Comparison of ENCODE assay signal across 9 cellular contexts in the genomic region with DNA sequence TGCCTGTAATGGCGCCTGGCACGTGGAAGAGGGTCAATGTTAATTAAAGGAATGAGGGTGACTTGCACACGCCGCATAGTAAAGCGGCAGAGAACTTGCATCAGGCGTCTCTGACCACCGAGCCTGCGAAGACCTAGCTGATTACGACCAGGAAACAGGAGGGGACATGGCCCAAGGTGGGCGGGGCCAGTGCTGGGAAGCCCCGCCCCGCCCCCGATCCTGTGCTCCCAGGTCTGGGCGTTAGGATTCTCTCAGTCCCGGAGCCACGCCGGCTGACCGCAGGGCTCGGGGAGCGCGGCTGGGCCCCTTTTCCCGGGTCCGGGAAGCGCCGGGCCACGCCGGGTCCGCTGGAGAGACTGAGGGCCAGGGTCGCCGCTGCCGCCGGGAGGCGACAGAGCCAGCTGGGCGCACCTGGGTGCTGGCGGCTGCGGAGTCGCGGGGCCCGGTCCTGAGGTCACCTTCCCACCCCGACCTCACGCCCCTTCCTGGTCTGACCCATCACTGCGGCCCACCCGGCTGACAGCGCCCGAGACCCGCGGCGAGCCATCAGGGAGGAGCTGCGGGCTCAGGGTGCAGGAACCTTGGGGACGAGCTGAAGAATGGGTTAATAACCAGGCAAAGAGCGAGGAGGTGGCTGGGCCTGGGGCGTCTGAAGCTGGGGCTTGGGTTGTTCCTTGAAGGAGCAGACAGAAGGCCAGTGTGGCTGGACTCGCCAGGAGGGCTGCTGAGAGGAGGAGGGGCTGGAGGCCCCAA. TPM values are rescaled to one million over a fixed set of nuclear protein-coding genes. Genes with fewer than 3 reads are reported as not detected.
DNase-seq lines count a peak whose midpoint lies in the region; ATAC-seq, FAIRE-seq and TF ChIP-seq lines count a peak whose summit lies in the region.
"Had no signal": no experiment of that assay in that cellular context is flagged by ENCODE, and none has a peak within 500 bp of the region (broad histone marks: within the 10 kb centered on the region; RNA-seq: fewer than 3 reads in every experiment).

No MANE protein-coding gene starts in this region.

- CTCF ChIA-PET in endothelial cell of umbilical vein (lab: Charles Lee), result interaction anchor here (1.0 to 5.1 kb wide), 5 partner anchors 10 to 196 kb away, joined by 3 to 31 read pairs (median 5); no protein-coding TSS in a partner anchor

- H3K4me3 ChIP-seq in endothelial cell of umbilical vein (replicated peaks in 1 of 3; ENCODE audit: insufficient read depth in 1 of 3, low read depth in 1 of 3, low read length in 3 of 3) (peak overlapping the region in 1 of 3 experiments; percentile 7), neural cell (ENCODE audit: low read length) (peak overlapping the region; percentile 44)

- H3K9me3 ChIP-seq in endothelial cell of umbilical vein (replicated peaks; ENCODE audit: control insufficient read depth, insufficient read depth, low read length), result no peaks in the 10 kb centered on the region
- H3K9me3 ChIP-seq in neural cell (ENCODE audit: low read length), result no peaks in the 10 kb centered on the region

- POLR2A ChIA-PET in endothelial cell of umbilical vein (lab: Charles Lee), result no interaction called here

- intact Hi-C loops in endothelial cell of umbilical vein (cut with micrococcal nuclease), result no loop called here

- H3K9me1 ChIP-seq in endothelial cell of umbilical vein (replicated peaks; ENCODE audit: control insufficient read depth, extremely low read depth, insufficient read depth, low read length), result no peaks in the 10 kb centered on the region

- H2AFZ ChIP-seq in endothelial cell of umbilical vein (ENCODE audit: low read depth, low read length) (peak overlapping the region; percentile 25), neural cell (ENCODE audit: low read depth, low read length) (no peak overlapping the region)

- peak; percentile 47 for FAIRE-seq in endothelial cell of umbilical vein (lab: Jason Lieb, UNC)

- TF ChIP-seq POLR2A in endothelial cell of umbilical vein (IDR thresholded peaks at IDR 0.05; ENCODE audit: low read depth, low read length), result no peak

- no TSS peak for BruUV-seq in endothelial cell of umbilical vein (replicated peaks; lab: Mats Ljungman, UMichigan)

- peak; percentile 62 for ATAC-seq in GM21619 (IDR thresholded peaks at IDR 0.05; ENCODE audit: unreplicated experiment)

- H3K36me3 ChIP-seq in endothelial cell of umbilical vein (ENCODE audit: control insufficient read depth in 2 of 2, extremely low read depth in 1 of 2, insufficient read depth in 2 of 2, low read length in 2 of 2) (no peaks in the 10 kb centered on the region), neural cell (ENCODE audit: insufficient read depth, low read length) (no peaks in the 10 kb centered on the region)

- in situ Hi-C loops in GM13977 (cut with MboI; ENCODE audit: low pct_unique_long_range_greater_than_20kb, low sequenced_read_pairs, unreplicated experiment), result no loop called here

- H3K4me2 ChIP-seq in endothelial cell of umbilical vein (ENCODE audit: insufficient read depth, low read length), result peak overlapping the region; percentile 27
- no peak overlapping the region for H3K4me2 ChIP-seq in neural cell (ENCODE audit: low read length)

- dilution Hi-C loops in endothelial cell of umbilical vein (cut with MboI; ENCODE audit: extremely low pct_ligation_motif_present, low sequenced_read_pairs), result no loop called here

- DNase-seq in GM13977 (ENCODE audit: low spot score) (peak; percentile 74), M059J (ENCODE audit: low read depth) (peak; percentile 13), endothelial cell of umbilical vein (ENCODE audit: low read depth, low spot score) (peak; percentile 29), NCI-H748 (lab: John Stamatoyannopoulos, UW; ENCODE audit: unreplicated experiment) (no peak), NCI-H1436 (lab: John Stamatoyannopoulos, UW) (no peak)
- DNase-seq in NK-92 treated with Interleukin-12 subunit alpha and Interleukin-12 subunit beta, amount 100 ng/mL, for 24 hours (lab: John Stamatoyannopoulos, UW), result no peak

- TF ChIP-seq CTCF in GM13977 (IDR thresholded peaks at IDR 0.05; ENCODE audit: extremely low read depth, insufficient read depth, missing control alignments) (no peak), endothelial cell of umbilical vein (IDR thresholded peaks at IDR 0.05; ENCODE audit: extremely low read depth in 1 of 2, insufficient read depth in 1 of 2, low read depth in 1 of 2, low read length in 2 of 2) (no peak), neural cell (IDR thresholded peaks at IDR 0.05; ENCODE audit: poor library complexity, severe bottlenecking) (no peak)

- no peak for TF ChIP-seq EP300 in neural cell (conservative IDR thresholded peaks at IDR 0.05; ENCODE audit: poor library complexity, severe bottlenecking)

- H3K9me2 ChIP-seq in neural cell (ENCODE audit: insufficient read depth, low read length), result no peaks in the 10 kb centered on the region

- H3F3A ChIP-seq in neural cell (ENCODE audit: insufficient read depth, low read length, poor library complexity, severe bottlenecking), result no peaks in the 10 kb centered on the region

- H3K27me3 ChIP-seq in endothelial cell of umbilical vein (ENCODE audit: control insufficient read depth in 2 of 2, insufficient read depth in 2 of 2, low read length in 2 of 2) (peaks cover 21 to 23% of the 10 kb centered on the region in 2 experiments), neural cell (ENCODE audit: insufficient read depth, low read depth, low read length) (peaks cover 20% of the 10 kb centered on the region)

- no peaks in the 10 kb centered on the region for H3K4me1 ChIP-seq in endothelial cell of umbilical vein (ENCODE audit: control insufficient read depth, extremely low read depth, insufficient read depth, low read length)

- H3K9ac ChIP-seq in endothelial cell of umbilical vein (replicated peaks; ENCODE audit: extremely low read depth, insufficient read depth, low read length) (no peak overlapping the region), neural cell (ENCODE audit: low read length) (no peak overlapping the region)

- H3K27ac ChIP-seq in endothelial cell of umbilical vein (ENCODE audit: insufficient read depth, low read depth, low read length) (no peak overlapping the region), neural cell (ENCODE audit: low read length) (no peak overlapping the region)

- no peak for TF ChIP-seq RAD21 in neural cell (conservative IDR thresholded peaks at IDR 0.05)

- H3K79me2 ChIP-seq in endothelial cell of umbilical vein (ENCODE audit: control insufficient read depth, insufficient read depth, low read length) (no peaks in the 10 kb centered on the region), neural cell (replicated peaks; ENCODE audit: insufficient read depth, low read length) (no peaks in the 10 kb centered on the region)

- H4K20me1 ChIP-seq in endothelial cell of umbilical vein (replicated peaks; ENCODE audit: control insufficient read depth, extremely low read depth, insufficient read depth, low read length) (no peaks in the 10 kb centered on the region), neural cell (ENCODE audit: insufficient read depth) (no peaks in the 10 kb centered on the region)

TF ChIP-seq in endothelial cell of umbilical vein, 7 proteins besides CTCF, POLR2A, EP300 and RAD21:
- TF ChIP-seq, protein P1, sequence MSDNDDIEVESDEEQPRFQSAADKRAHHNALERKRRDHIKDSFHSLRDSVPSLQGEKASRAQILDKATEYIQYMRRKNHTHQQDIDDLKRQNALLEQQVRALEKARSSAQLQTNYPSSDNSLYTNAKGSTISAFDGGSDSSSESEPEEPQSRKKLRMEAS (IDR thresholded peaks at IDR 0.05; ENCODE audit: insufficient read depth, insufficient read length), result no peak
- TF ChIP-seq EZH2 (IDR thresholded peaks at IDR 0.05; ENCODE audit: borderline replicate concordance, low read depth, low read length, severe bottlenecking), result peak; percentile 46
- TF ChIP-seq JUN (IDR thresholded peaks at IDR 0.05; ENCODE audit: borderline replicate concordance, insufficient read depth, insufficient read length, low read depth), result no peak

TF ChIP-seq in neural cell, 6 proteins besides CTCF, POLR2A, EP300 and RAD21 (continues in another document):
- TF ChIP-seq SMC3 (conservative IDR thresholded peaks at IDR 0.05; ENCODE audit: poor library complexity) (no peak), POLR2AphosphoS5 (IDR thresholded peaks at IDR 0.05) (no peak), EZH2 (IDR thresholded peaks at IDR 0.05; ENCODE audit: borderline replicate concordance, insufficient read depth, low read length, poor library complexity, severe bottlenecking) (no peak)
- TF ChIP-seq, protein P2, sequence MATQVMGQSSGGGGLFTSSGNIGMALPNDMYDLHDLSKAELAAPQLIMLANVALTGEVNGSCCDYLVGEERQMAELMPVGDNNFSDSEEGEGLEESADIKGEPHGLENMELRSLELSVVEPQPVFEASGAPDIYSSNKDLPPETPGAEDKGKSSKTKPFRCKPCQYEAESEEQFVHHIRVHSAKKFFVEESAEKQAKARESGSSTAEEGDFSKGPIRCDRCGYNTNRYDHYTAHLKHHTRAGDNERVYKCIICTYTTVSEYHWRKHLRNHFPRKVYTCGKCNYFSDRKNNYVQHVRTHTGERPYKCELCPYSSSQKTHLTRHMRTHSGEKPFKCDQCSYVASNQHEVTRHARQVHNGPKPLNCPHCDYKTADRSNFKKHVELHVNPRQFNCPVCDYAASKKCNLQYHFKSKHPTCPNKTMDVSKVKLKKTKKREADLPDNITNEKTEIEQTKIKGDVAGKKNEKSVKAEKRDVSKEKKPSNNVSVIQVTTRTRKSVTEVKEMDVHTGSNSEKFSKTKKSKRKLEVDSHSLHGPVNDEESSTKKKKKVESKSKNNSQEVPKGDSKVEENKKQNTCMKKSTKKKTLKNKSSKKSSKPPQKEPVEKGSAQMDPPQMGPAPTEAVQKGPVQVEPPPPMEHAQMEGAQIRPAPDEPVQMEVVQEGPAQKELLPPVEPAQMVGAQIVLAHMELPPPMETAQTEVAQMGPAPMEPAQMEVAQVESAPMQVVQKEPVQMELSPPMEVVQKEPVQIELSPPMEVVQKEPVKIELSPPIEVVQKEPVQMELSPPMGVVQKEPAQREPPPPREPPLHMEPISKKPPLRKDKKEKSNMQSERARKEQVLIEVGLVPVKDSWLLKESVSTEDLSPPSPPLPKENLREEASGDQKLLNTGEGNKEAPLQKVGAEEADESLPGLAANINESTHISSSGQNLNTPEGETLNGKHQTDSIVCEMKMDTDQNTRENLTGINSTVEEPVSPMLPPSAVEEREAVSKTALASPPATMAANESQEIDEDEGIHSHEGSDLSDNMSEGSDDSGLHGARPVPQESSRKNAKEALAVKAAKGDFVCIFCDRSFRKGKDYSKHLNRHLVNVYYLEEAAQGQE (IDR thresholded peaks at IDR 0.05; ENCODE audit: borderline replicate concordance), result no peak

RNA-seq across cellular contexts. Expression of a gene that starts 23.0 kb away (rescaled TPM):
- not detected in 2 replicates for total RNA-seq in M059J (2014; rRNA removed; shearing (Covaris generic))
- total RNA-seq in endothelial cell of umbilical vein, result not detected in 2 replicates
- 0.10 TPM in 1 of 2 replicates, not detected in the other for polyA plus RNA-seq in endothelial cell of umbilical vein
- polyA plus RNA-seq in endothelial cell of umbilical vein (2011; cell fraction: cytosol; rRNA removed), result 0.01 TPM in 2 replicates
- polyA plus RNA-seq in endothelial cell of umbilical vein (2011; cell fraction: nucleus; rRNA removed), result not detected in 2 replicates
- not detected in 2 replicates for polyA plus RNA-seq in endothelial cell of umbilical vein (2012)
- polyA minus RNA-seq in endothelial cell of umbilical vein, result 0.12 TPM in 1 of 2 replicates, not detected in the other
- polyA minus RNA-seq in endothelial cell of umbilical vein (2011; cell fraction: cytosol; rRNA and poly(A)+ RNA removed), result 1.5 TPM
- 0.19 TPM in 1 of 2 replicates, not detected in the other for polyA minus RNA-seq in endothelial cell of umbilical vein (2011; cell fraction: nucleus; rRNA and poly(A)+ RNA removed)
- 7.3 and 10.4 TPM in 2 replicates for polyA plus RNA-seq in neural cell
- 24.3 and 25.1 TPM in 2 replicates for polyA minus RNA-seq in neural cell
- total RNA-seq: T-helper 1 cell treated with Interleukin-12 subunit alpha and Interleukin-12 subunit beta and Interleukin-4 antibody, amounts not matched to agents 30 ng/mL and 1 ng/mL, for 36 hours had no signal

Comparison
In these comparisons a context has a peak if more than half of its experiments do, and no peak if none do; other contexts are left out.
1. DNase-seq: peak in GM13977 (single experiment), M059J (single experiment) and endothelial cell of umbilical vein (single experiment); none in NK-92 treated with Interleukin-12 subunit alpha and Interleukin-12 subunit beta, amount 100 ng/mL, for 24 hours (single experiment), NCI-H748 (single experiment) and NCI-H1436 (single experiment).